ENCODE assay signal across 1 cellular context in the genomic region with DNA sequence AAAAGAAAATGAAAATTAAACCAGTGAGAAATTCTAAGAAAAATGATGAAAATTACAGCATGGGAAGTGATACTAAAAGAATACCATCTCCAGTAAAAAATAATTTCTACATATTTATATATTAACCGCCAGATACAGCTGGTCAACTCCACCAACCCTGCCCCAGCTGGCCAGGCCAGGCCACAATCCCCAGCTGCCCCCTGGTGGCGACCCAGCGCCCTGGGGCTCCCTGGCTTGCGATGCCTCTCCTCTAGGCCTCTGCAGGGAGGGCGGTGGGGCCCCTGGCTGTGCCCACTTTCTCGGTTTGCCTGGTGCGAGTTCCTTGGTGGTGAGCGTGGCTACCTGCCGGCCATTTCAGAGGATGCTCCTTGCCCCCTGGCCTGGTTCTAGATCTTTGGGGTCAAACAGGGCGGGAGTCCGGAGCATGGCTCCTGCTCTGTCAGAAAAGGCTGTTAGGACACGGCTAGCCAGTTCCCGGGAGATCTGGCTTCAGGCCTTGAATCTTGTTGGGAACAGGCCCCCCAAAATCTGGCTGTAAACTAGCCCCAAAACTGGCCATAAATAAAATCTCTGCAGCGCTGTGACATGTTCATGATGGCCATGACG.
TF ChIP-seq lines count a peak whose summit lies in the region.

No MANE protein-coding gene starts in this region.

TF ChIP-seq in H1, 55 proteins besides CTCF, POLR2A, EP300 and RAD21:
- TF ChIP-seq, protein P1, sequence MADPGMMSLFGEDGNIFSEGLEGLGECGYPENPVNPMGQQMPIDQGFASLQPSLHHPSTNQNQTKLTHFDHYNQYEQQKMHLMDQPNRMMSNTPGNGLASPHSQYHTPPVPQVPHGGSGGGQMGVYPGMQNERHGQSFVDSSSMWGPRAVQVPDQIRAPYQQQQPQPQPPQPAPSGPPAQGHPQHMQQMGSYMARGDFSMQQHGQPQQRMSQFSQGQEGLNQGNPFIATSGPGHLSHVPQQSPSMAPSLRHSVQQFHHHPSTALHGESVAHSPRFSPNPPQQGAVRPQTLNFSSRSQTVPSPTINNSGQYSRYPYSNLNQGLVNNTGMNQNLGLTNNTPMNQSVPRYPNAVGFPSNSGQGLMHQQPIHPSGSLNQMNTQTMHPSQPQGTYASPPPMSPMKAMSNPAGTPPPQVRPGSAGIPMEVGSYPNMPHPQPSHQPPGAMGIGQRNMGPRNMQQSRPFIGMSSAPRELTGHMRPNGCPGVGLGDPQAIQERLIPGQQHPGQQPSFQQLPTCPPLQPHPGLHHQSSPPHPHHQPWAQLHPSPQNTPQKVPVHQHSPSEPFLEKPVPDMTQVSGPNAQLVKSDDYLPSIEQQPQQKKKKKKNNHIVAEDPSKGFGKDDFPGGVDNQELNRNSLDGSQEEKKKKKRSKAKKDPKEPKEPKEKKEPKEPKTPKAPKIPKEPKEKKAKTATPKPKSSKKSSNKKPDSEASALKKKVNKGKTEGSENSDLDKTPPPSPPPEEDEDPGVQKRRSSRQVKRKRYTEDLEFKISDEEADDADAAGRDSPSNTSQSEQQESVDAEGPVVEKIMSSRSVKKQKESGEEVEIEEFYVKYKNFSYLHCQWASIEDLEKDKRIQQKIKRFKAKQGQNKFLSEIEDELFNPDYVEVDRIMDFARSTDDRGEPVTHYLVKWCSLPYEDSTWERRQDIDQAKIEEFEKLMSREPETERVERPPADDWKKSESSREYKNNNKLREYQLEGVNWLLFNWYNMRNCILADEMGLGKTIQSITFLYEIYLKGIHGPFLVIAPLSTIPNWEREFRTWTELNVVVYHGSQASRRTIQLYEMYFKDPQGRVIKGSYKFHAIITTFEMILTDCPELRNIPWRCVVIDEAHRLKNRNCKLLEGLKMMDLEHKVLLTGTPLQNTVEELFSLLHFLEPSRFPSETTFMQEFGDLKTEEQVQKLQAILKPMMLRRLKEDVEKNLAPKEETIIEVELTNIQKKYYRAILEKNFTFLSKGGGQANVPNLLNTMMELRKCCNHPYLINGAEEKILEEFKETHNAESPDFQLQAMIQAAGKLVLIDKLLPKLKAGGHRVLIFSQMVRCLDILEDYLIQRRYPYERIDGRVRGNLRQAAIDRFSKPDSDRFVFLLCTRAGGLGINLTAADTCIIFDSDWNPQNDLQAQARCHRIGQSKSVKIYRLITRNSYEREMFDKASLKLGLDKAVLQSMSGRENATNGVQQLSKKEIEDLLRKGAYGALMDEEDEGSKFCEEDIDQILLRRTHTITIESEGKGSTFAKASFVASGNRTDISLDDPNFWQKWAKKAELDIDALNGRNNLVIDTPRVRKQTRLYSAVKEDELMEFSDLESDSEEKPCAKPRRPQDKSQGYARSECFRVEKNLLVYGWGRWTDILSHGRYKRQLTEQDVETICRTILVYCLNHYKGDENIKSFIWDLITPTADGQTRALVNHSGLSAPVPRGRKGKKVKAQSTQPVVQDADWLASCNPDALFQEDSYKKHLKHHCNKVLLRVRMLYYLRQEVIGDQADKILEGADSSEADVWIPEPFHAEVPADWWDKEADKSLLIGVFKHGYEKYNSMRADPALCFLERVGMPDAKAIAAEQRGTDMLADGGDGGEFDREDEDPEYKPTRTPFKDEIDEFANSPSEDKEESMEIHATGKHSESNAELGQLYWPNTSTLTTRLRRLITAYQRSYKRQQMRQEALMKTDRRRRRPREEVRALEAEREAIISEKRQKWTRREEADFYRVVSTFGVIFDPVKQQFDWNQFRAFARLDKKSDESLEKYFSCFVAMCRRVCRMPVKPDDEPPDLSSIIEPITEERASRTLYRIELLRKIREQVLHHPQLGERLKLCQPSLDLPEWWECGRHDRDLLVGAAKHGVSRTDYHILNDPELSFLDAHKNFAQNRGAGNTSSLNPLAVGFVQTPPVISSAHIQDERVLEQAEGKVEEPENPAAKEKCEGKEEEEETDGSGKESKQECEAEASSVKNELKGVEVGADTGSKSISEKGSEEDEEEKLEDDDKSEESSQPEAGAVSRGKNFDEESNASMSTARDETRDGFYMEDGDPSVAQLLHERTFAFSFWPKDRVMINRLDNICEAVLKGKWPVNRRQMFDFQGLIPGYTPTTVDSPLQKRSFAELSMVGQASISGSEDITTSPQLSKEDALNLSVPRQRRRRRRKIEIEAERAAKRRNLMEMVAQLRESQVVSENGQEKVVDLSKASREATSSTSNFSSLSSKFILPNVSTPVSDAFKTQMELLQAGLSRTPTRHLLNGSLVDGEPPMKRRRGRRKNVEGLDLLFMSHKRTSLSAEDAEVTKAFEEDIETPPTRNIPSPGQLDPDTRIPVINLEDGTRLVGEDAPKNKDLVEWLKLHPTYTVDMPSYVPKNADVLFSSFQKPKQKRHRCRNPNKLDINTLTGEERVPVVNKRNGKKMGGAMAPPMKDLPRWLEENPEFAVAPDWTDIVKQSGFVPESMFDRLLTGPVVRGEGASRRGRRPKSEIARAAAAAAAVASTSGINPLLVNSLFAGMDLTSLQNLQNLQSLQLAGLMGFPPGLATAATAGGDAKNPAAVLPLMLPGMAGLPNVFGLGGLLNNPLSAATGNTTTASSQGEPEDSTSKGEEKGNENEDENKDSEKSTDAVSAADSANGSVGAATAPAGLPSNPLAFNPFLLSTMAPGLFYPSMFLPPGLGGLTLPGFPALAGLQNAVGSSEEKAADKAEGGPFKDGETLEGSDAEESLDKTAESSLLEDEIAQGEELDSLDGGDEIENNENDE (IDR thresholded peaks at IDR 0.05; ENCODE audit: insufficient replicate concordance, low read length), result no peak
- TF ChIP-seq SP4 (IDR thresholded peaks at IDR 0.05; ENCODE audit: low read length) (no peak), PHF8 (conservative IDR thresholded peaks at IDR 0.05; ENCODE audit: low read depth, low read length) (no peak), BRCA1 (IDR thresholded peaks at IDR 0.05; ENCODE audit: low read depth, low read length) (no peak), BACH1 (IDR thresholded peaks at IDR 0.05; ENCODE audit: low read length) (no peak), SIRT6 (IDR thresholded peaks at IDR 0.05; ENCODE audit: low read length) (no peak), HDAC6 (IDR thresholded peaks at IDR 0.05; ENCODE audit: low read depth, low read length) (no peak), POLR2AphosphoS5 (IDR thresholded peaks at IDR 0.05; ENCODE audit: low read depth, low read length) (no peak), JUND (IDR thresholded peaks at IDR 0.05; ENCODE audit: low read length) (no peak), RFX5 (IDR thresholded peaks at IDR 0.05; ENCODE audit: borderline replicate concordance, low read depth, low read length) (no peak), SIN3A (conservative IDR thresholded peaks at IDR 0.05 in 1 of 2, IDR thresholded peaks at IDR 0.05 in 1 of 2; ENCODE audit: low read depth in 1 of 2, low read length in 2 of 2) (no peak), ZNF274 (IDR thresholded peaks at IDR 0.05; ENCODE audit: borderline replicate concordance, extremely low read depth, low read length) (no peak), NRF1 (IDR thresholded peaks at IDR 0.05; ENCODE audit: low read depth, low read length) (no peak), CBX5 (IDR thresholded peaks at IDR 0.05; ENCODE audit: low read depth, low read length) (no peak), SIX5 (IDR thresholded peaks at IDR 0.05; ENCODE audit: low read depth, low read length) (no peak), EGR1 (IDR thresholded peaks at IDR 0.05; ENCODE audit: borderline replicate concordance, low read depth, low read length) (no peak), EZH2 (IDR thresholded peaks at IDR 0.05; ENCODE audit: low read depth, low read length, severe bottlenecking) (no peak), FOSL1 (IDR thresholded peaks at IDR 0.05; ENCODE audit: insufficient read depth, low read depth, low read length) (no peak)
- TF ChIP-seq, protein P2, sequence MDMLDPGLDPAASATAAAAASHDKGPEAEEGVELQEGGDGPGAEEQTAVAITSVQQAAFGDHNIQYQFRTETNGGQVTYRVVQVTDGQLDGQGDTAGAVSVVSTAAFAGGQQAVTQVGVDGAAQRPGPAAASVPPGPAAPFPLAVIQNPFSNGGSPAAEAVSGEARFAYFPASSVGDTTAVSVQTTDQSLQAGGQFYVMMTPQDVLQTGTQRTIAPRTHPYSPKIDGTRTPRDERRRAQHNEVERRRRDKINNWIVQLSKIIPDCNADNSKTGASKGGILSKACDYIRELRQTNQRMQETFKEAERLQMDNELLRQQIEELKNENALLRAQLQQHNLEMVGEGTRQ (IDR thresholded peaks at IDR 0.05; ENCODE audit: low read length), result no peak
